ENCODE assay signal across 10 cellular contexts in genomic region chr4:78569291-78569821, GRCh38. TPM values are rescaled to one million over a fixed set of nuclear protein-coding genes. Genes with fewer than 3 reads are reported as not detected.
DNase-seq lines count a peak whose midpoint lies in the region; ATAC-seq, FAIRE-seq and TF ChIP-seq lines count a peak whose summit lies in the region.
"Had no signal": no experiment of that assay in that cellular context is flagged by ENCODE, and none has a peak within 500 bp of the region (broad histone marks: within the 10 kb centered on the region; RNA-seq: fewer than 3 reads in every experiment).

No MANE protein-coding gene starts in this region.

- H3K27me3 ChIP-seq in left lung = no peaks in the 10 kb centered on the region
- no peaks in the 10 kb centered on the region for H3K27me3 ChIP-seq in upper lobe of left lung
- no peaks in the 10 kb centered on the region for H3K27me3 ChIP-seq in neural progenitor cell

- H4K20me1 ChIP-seq in neural progenitor cell (ENCODE audit: low read depth) = no peaks in the 10 kb centered on the region

- H3K9ac ChIP-seq in neural progenitor cell = no peak overlapping the region

- TF ChIP-seq EP300 in upper lobe of left lung (IDR thresholded peaks at IDR 0.05) = no peak

- H3K36me3 ChIP-seq in left lung (peaks cover 0 to 8% of the 10 kb centered on the region in 2 donors), upper lobe of left lung (peaks cover 0 to 14% (median 0%) of the 10 kb centered on the region in 4 donors), neural progenitor cell (no peaks in the 10 kb centered on the region)

- TF ChIP-seq CTCF in left lung (IDR thresholded peaks at IDR 0.05) = no peak
- TF ChIP-seq CTCF in upper lobe of left lung (IDR thresholded peaks at IDR 0.05) = no peak
- TF ChIP-seq CTCF in neural progenitor cell (IDR thresholded peaks at IDR 0.05) = no peak

- H3K4me1 ChIP-seq in left lung (peaks cover 6 to 14% of the 10 kb centered on the region in 2 donors), upper lobe of left lung (peaks cover 0 to 19% (median 14%) of the 10 kb centered on the region in 4 donors), neural progenitor cell (peaks cover 4% of the 10 kb centered on the region)

- H3K4me1 Mint-ChIP-seq in stimulated activated memory B cell treated with anti-CD40 and anti-IgM and Interleukin-4, amounts not matched to agents 10 μg/mL and 1 μg/mL and 100 μg/mL, for 72 hours = peaks cover 7% of the 10 kb centered on the region
- peaks cover 6% of the 10 kb centered on the region for H3K4me1 Mint-ChIP-seq in neural progenitor cell

- no peaks in the 10 kb centered on the region for H3K36me3 Mint-ChIP-seq in stimulated activated memory B cell treated with anti-CD40 and anti-IgM and Interleukin-4, amounts not matched to agents 10 μg/mL and 1 μg/mL and 100 μg/mL, for 72 hours
- no peaks in the 10 kb centered on the region for H3K36me3 Mint-ChIP-seq in neural progenitor cell

- 62 to 66% methylated on average over 6 of the region's 6 CpGs for WGBS in upper lobe of left lung, 2 donors

- peak; percentile 38 for DNase-seq in HTR-8/SVneo (ENCODE audit: insufficient read length, low spot score)
- peak; percentile 75 for DNase-seq in dermis blood vessel endothelial cell
- DNase-seq in left lung = no peak
- no peak for DNase-seq in upper lobe of left lung
- DNase-seq in neural progenitor cell (ENCODE audit: low spot score) = no peak
- DNase-seq in HuH-7.5 (ENCODE audit: low spot score) = no peak
- no peak for DNase-seq in activated naive CD4-positive, alpha-beta T cell treated with Interleukin-2 at 50 U/mL for 16 hours
- DNase-seq: central memory CD4-positive, alpha-beta T cell; NCI-H2171 had no signal

- H3K27ac Mint-ChIP-seq in stimulated activated memory B cell treated with anti-CD40 and anti-IgM and Interleukin-4, amounts not matched to agents 10 μg/mL and 1 μg/mL and 100 μg/mL, for 72 hours = no peak overlapping the region
- no peak overlapping the region for H3K27ac Mint-ChIP-seq in neural progenitor cell

- TF ChIP-seq POLR2A in upper lobe of left lung (IDR thresholded peaks at IDR 0.05) = no peak

- intact Hi-C loops in left lung (cut with DNase I) = no loop called here

- no peaks in the 10 kb centered on the region for H3K79me2 ChIP-seq in neural progenitor cell (ENCODE audit: low read depth)

- H3K4me3 Mint-ChIP-seq in stimulated activated memory B cell treated with anti-CD40 and anti-IgM and Interleukin-4, amounts not matched to agents 10 μg/mL and 1 μg/mL and 100 μg/mL, for 72 hours = no peak overlapping the region
- no peak overlapping the region for H3K4me3 Mint-ChIP-seq in neural progenitor cell

- peak overlapping the region; percentile 34 to 51 for H3K27ac ChIP-seq in left lung
- peak overlapping the region; percentile 21 to 45 (median 37) for H3K27ac ChIP-seq in upper lobe of left lung
- H3K27ac ChIP-seq in neural progenitor cell = no peak overlapping the region

- H2AFZ ChIP-seq in neural progenitor cell (replicated peaks) = no peak overlapping the region

- FAIRE-seq in HTR-8/SVneo (lab: Jason Lieb, UNC) = no peak

- H3K4me2 ChIP-seq in neural progenitor cell = no peak overlapping the region

- H3K27me3 Mint-ChIP-seq in stimulated activated memory B cell treated with anti-CD40 and anti-IgM and Interleukin-4, amounts not matched to agents 10 μg/mL and 1 μg/mL and 100 μg/mL, for 72 hours = peaks cover 10% of the 10 kb centered on the region
- no peaks in the 10 kb centered on the region for H3K27me3 Mint-ChIP-seq in neural progenitor cell (ENCODE audit: insufficient read depth, low read depth)

- peak; percentile 76 for ATAC-seq in left lung
- ATAC-seq in upper lobe of left lung (ENCODE audit: low FRiP score in 2 of 2) = peak; percentile 32 to 85
- no peak for ATAC-seq in stimulated activated memory B cell treated with anti-CD40 and anti-IgM and Interleukin-4, amounts not matched to agents 10 μg/mL and 1 μg/mL and 100 μg/mL, for 72 hours

- H3K9me3 Mint-ChIP-seq in stimulated activated memory B cell treated with anti-CD40 and anti-IgM and Interleukin-4, amounts not matched to agents 10 μg/mL and 1 μg/mL and 100 μg/mL, for 72 hours = no peaks in the 10 kb centered on the region
- H3K9me3 Mint-ChIP-seq in neural progenitor cell = peaks cover 3% of the 10 kb centered on the region

- H3K9me3 ChIP-seq in left lung = no peaks in the 10 kb centered on the region
- no peaks in the 10 kb centered on the region for H3K9me3 ChIP-seq in upper lobe of left lung
- H3K9me3 ChIP-seq in neural progenitor cell (ENCODE audit: low read depth) = no peaks in the 10 kb centered on the region

- H3F3A ChIP-seq in neural progenitor cell (ENCODE audit: low read depth) = no peaks in the 10 kb centered on the region

- H3K4me3 ChIP-seq in left lung (no peak overlapping the region), upper lobe of left lung (no peak overlapping the region), neural progenitor cell (no peak overlapping the region)

RNA-seq across cellular contexts. Expression of gene ANXA3, which starts 17.8 kb away (rescaled TPM):
- 60.6 and 67.4 TPM in 2 replicates for total RNA-seq in dermis blood vessel endothelial cell
- total RNA-seq in left lung = 100 to 1,000 TPM; 147 to 159 TPM
- 100 to 1,000 TPM; 113 to 484 (median 269) TPM for total RNA-seq in upper lobe of left lung
- 1.7 and 1.9 TPM in 2 replicates for total RNA-seq in neural progenitor cell (ENCODE audit: low replicate concordance)

Comparison
In these comparisons a context has a peak if more than half of its experiments do, and no peak if none do; other contexts are left out.
1. DNase-seq: peak in HTR-8/SVneo (single experiment) and dermis blood vessel endothelial cell (single experiment); none in left lung (0 of 2), upper lobe of left lung (0 of 2), neural progenitor cell (single experiment), HuH-7.5 (single experiment) and activated naive CD4-positive, alpha-beta T cell treated with Interleukin-2 at 50 U/mL for 16 hours (single experiment).
2. RNA of gene ANXA3, which starts 17.8 kb away (total RNA-seq): 113 to 484 TPM in upper lobe of left lung, 147 to 159 TPM in left lung and 60.6 to 67.4 TPM in dermis blood vessel endothelial cell; 1.7 to 1.9 TPM in neural progenitor cell; every median in the first group is over 10 times any median in the second.